ENCODE assay signal across 13 cellular contexts in genomic region chr1:6446665-6447015, GRCh38. TPM values are rescaled to one million over a fixed set of nuclear protein-coding genes. Genes with fewer than 3 reads are reported as not detected.
DNase-seq lines count a peak whose midpoint lies in the region; ATAC-seq, FAIRE-seq and TF ChIP-seq lines count a peak whose summit lies in the region.
"Had no signal": no experiment of that assay in that cellular context is flagged by ENCODE, and none has a peak within 500 bp of the region (broad histone marks: within the 10 kb centered on the region; RNA-seq: fewer than 3 reads in every experiment).

No MANE protein-coding gene starts in this region.

- H3K36me3 ChIP-seq in SU-DHL-6 (ENCODE audit: low read length) (no peaks in the 10 kb centered on the region), liver (ENCODE audit: control insufficient read depth in 4 of 4, insufficient read depth in 3 of 4, low read depth in 1 of 4, low read length in 3 of 4) (no peaks in the 10 kb centered on the region)
- H3K36me3 ChIP-seq: upper lobe of left lung had no signal

- no peaks in the 10 kb centered on the region for H3F3A ChIP-seq in SU-DHL-6 (ENCODE audit: insufficient read depth)

- no peak for DNase-seq in CD4-positive, alpha-beta T cell
- DNase-seq in GM19240 (ENCODE audit: insufficient read length, low spot score) (no peak), GM12891 (ENCODE audit: insufficient read length, low spot score) (no peak)
- no peak for DNase-seq in activated CD4-positive, alpha-beta T cell treated with anti-CD3 and anti-CD28 coated beads, Interleukin-2, amount 10 ng/mL, durations not matched to agents 7 days and 5 days
- DNase-seq: ACHN, amygdala, Calu3, cortex of kidney, NCI-H187 treated with DMSO at 0.1 percent for 48 hours, T-helper 2 cell had no signal

- H2AFZ ChIP-seq in SU-DHL-6 (ENCODE audit: low read depth, low read length, severe bottlenecking) = no peak overlapping the region

- H3K4me2 ChIP-seq in SU-DHL-6 (ENCODE audit: low read depth, low read length, poor library complexity, severe bottlenecking) = peak overlapping the region; percentile 39

- H3K79me2 ChIP-seq in SU-DHL-6 (ENCODE audit: insufficient read depth, low read length) = no peaks in the 10 kb centered on the region

- H3K36me3 Mint-ChIP-seq in CD4-positive, alpha-beta T cell (ENCODE audit: low read depth) = no peaks in the 10 kb centered on the region
- H3K36me3 Mint-ChIP-seq in activated CD4-positive, alpha-beta T cell treated with anti-CD3 and anti-CD28 coated beads, Interleukin-2, amount 10 ng/mL, durations not matched to agents 7 days and 5 days (ENCODE audit: low read depth) = no peaks in the 10 kb centered on the region

- no peaks in the 10 kb centered on the region for H3K9me3 ChIP-seq in CD4-positive, alpha-beta T cell (ENCODE audit: control insufficient read depth, low read length)
- H3K9me3 ChIP-seq in SU-DHL-6 (ENCODE audit: insufficient read depth, low read length) (no peaks in the 10 kb centered on the region), liver (ENCODE audit: control insufficient read depth in 4 of 4, low read length in 3 of 4) (no peaks in the 10 kb centered on the region)
- H3K9me3 ChIP-seq: upper lobe of left lung had no signal

- WGBS in liver = 29% methylated on average over 4 of the region's 4 CpGs

- no peak for TF ChIP-seq RAD21 in liver (IDR thresholded peaks at IDR 0.05)

- intact Hi-C loops in CD4-positive, alpha-beta T cell (cut with DNase I, micrococcal nuclease) = no loop called here

- H3K4me1 Mint-ChIP-seq in CD4-positive, alpha-beta T cell (ENCODE audit: low read depth) = peaks cover 34% of the 10 kb centered on the region
- peaks cover 12% of the 10 kb centered on the region for H3K4me1 Mint-ChIP-seq in activated CD4-positive, alpha-beta T cell treated with anti-CD3 and anti-CD28 coated beads, Interleukin-2, amount 10 ng/mL, durations not matched to agents 7 days and 5 days

- no peaks in the 10 kb centered on the region for H3K9me3 Mint-ChIP-seq in CD4-positive, alpha-beta T cell
- H3K9me3 Mint-ChIP-seq in activated CD4-positive, alpha-beta T cell treated with anti-CD3 and anti-CD28 coated beads, Interleukin-2, amount 10 ng/mL, durations not matched to agents 7 days and 5 days = no peaks in the 10 kb centered on the region

- TF ChIP-seq POLR2A in GM12891 (IDR thresholded peaks at IDR 0.05; ENCODE audit: low read depth, low read length) = no peak

- peak overlapping the region; percentile 38 for H3K4me3 Mint-ChIP-seq in CD4-positive, alpha-beta T cell
- H3K4me3 Mint-ChIP-seq in activated CD4-positive, alpha-beta T cell treated with anti-CD3 and anti-CD28 coated beads, Interleukin-2, amount 10 ng/mL, durations not matched to agents 7 days and 5 days = no peak overlapping the region

- no peaks in the 10 kb centered on the region for H4K20me1 ChIP-seq in SU-DHL-6 (ENCODE audit: low read depth, low read length)

- peaks cover 31 to 61% (median 44%) of the 10 kb centered on the region in 4 donors for H3K4me1 ChIP-seq in liver (ENCODE audit: control insufficient read depth in 4 of 4, insufficient read depth in 4 of 4, low read length in 3 of 4)

- FAIRE-seq in GM12891 (lab: Jason Lieb, UNC) = no peak

- POLR2A ChIA-PET in CD4-positive, alpha-beta T cell (lab: Charles Lee) = interaction anchor here (6.4 to 7.2 kb wide), 2 partner anchors 13 to 18 kb away, joined by 40 to 61 read pairs; partner anchors contain the start of gene TNFRSF25
- POLR2A ChIA-PET in activated CD4-positive, alpha-beta T cell treated with anti-CD3 and anti-CD28 coated beads, Interleukin-2, amount 10 ng/mL, durations not matched to agents 7 days and 5 days (lab: Charles Lee) = no interaction called here

- no peak for TF ChIP-seq CTCF in CD4-positive, alpha-beta T cell (IDR thresholded peaks at IDR 0.05)
- TF ChIP-seq CTCF in SU-DHL-6 (IDR thresholded peaks at IDR 0.05; ENCODE audit: insufficient read depth, low read length, poor library complexity, severe bottlenecking) = no peak
- TF ChIP-seq CTCF in liver (IDR thresholded peaks at IDR 0.05; ENCODE audit: low read depth, low read length, missing input control) = no peak

- H3K9ac ChIP-seq in SU-DHL-6 (ENCODE audit: low read length) (peak overlapping the region; percentile 20; the same call in 1 of the 2 replicates), liver (ENCODE audit: low read depth in 1 of 2, low read length in 2 of 2) (no peak overlapping the region)

- H3K27ac ChIP-seq in CD4-positive, alpha-beta T cell (ENCODE audit: low read depth, low read length) = no peak overlapping the region
- H3K27ac ChIP-seq in SU-DHL-6 (ENCODE audit: low read depth, low read length) (no peak overlapping the region), liver (ENCODE audit: low read depth in 1 of 2, low read length in 2 of 2) (peak overlapping the region; percentile 70 to 76)
- H3K27ac ChIP-seq: upper lobe of left lung had no signal

- peaks cover 50% of the 10 kb centered on the region for H3K27me3 Mint-ChIP-seq in CD4-positive, alpha-beta T cell
- H3K27me3 Mint-ChIP-seq in activated CD4-positive, alpha-beta T cell treated with anti-CD3 and anti-CD28 coated beads, Interleukin-2, amount 10 ng/mL, durations not matched to agents 7 days and 5 days = peaks cover 45% of the 10 kb centered on the region

- H3K27me3 ChIP-seq in CD4-positive, alpha-beta T cell (ENCODE audit: control insufficient read depth, insufficient read depth, low read length) = peaks cover 54% of the 10 kb centered on the region
- no peaks in the 10 kb centered on the region for H3K27me3 ChIP-seq in SU-DHL-6 (ENCODE audit: low read length)
- no peaks in the 10 kb centered on the region for H3K27me3 ChIP-seq in liver (ENCODE audit: control insufficient read depth in 4 of 4, insufficient read depth in 4 of 4, low read length in 3 of 4)

- CTCF ChIA-PET in CD4-positive, alpha-beta T cell (lab: Charles Lee) = interaction anchor here (1.2 to 5.1 kb wide), 3 partner anchors 18 to 26 kb away, joined by 4 to 34 read pairs (median 13); partner anchors contain the start of gene TNFRSF25
- CTCF ChIA-PET in activated CD4-positive, alpha-beta T cell treated with anti-CD3 and anti-CD28 coated beads, Interleukin-2, amount 10 ng/mL, durations not matched to agents 7 days and 5 days (lab: Charles Lee) = interaction anchor here (0.7 to 2.0 kb wide), 3 partner anchors 9 to 24 kb away, joined by 3 to 8 read pairs (median 5); no protein-coding TSS in a partner anchor

- no peaks in the 10 kb centered on the region for H3K9me2 ChIP-seq in SU-DHL-6 (replicated peaks; ENCODE audit: insufficient read depth, low read length)

- H3K27ac Mint-ChIP-seq in CD4-positive, alpha-beta T cell = no peak overlapping the region
- H3K27ac Mint-ChIP-seq in activated CD4-positive, alpha-beta T cell treated with anti-CD3 and anti-CD28 coated beads, Interleukin-2, amount 10 ng/mL, durations not matched to agents 7 days and 5 days = no peak overlapping the region

- H3K4me3 ChIP-seq in SU-DHL-6 (ENCODE audit: insufficient read depth, low read length, poor library complexity, severe bottlenecking) (no peak overlapping the region), liver (ENCODE audit: low read depth in 1 of 3, low read length in 3 of 3) (peak overlapping the region in 2 of 3 donors; percentile 32 to 55)

- no peak for ATAC-seq in CD4-positive, alpha-beta T cell (ENCODE audit: poor library complexity)

TF ChIP-seq in liver, 16 proteins besides CTCF, POLR2A, EP300 and RAD21 (continues in another document):
- TF ChIP-seq MAX (IDR thresholded peaks at IDR 0.05) (no peak), FOXA2 (IDR thresholded peaks at IDR 0.05) (no peak)

TF ChIP-seq in GM12891, 5 proteins besides CTCF, POLR2A, EP300 and RAD21:
- TF ChIP-seq TAF1 (IDR thresholded peaks at IDR 0.05; ENCODE audit: low read depth, low read length) (no peak), SPI1 (IDR thresholded peaks at IDR 0.05; ENCODE audit: low read depth, low read length) (no peak), POU2F2 (IDR thresholded peaks at IDR 0.05; ENCODE audit: low read depth, low read length) (no peak), POLR2AphosphoS5 (IDR thresholded peaks at IDR 0.05; ENCODE audit: low read depth, low read length) (no peak), PAX5 (IDR thresholded peaks at IDR 0.05; ENCODE audit: insufficient read depth, low read length, severe bottlenecking) (no peak)

RNA-seq across cellular contexts. Expression of gene TNFRSF25, which starts 19.3 kb away (rescaled TPM):
- total RNA-seq in CD4-positive, alpha-beta T cell = 100 to 1,000 TPM; 220 to 225 TPM
- total RNA-seq in liver = 1 to 10 TPM; 2.2 to 2.6 TPM
- 1 to 10 TPM in 1 of 2 donors, under 1 TPM in 1; 0.78 to 1.9 TPM for polyA plus RNA-seq in liver
- total RNA-seq in activated CD4-positive, alpha-beta T cell treated with anti-CD3 and anti-CD28 coated beads, Interleukin-2, amount 10 ng/mL, durations not matched to agents 7 days and 5 days = 10 to 100 TPM; 88.5 to 92.8 TPM
- polyA plus RNA-seq in GM12891 (2012; ENCODE audit: low read depth, missing spikeins) = 0.46 TPM

RNA-seq across cellular contexts. Expression of gene ESPN, which starts 22.1 kb away (rescaled TPM):
- 1 to 10 TPM; 2.0 to 3.9 TPM for total RNA-seq in CD4-positive, alpha-beta T cell
- total RNA-seq in liver = 10 to 100 TPM; 61.5 to 66.1 TPM
- polyA plus RNA-seq in liver = 100 to 1,000 TPM in 1 of 2 donors, 10 to 100 TPM in 1; 70.3 to 103 TPM
- total RNA-seq in activated CD4-positive, alpha-beta T cell treated with anti-CD3 and anti-CD28 coated beads, Interleukin-2, amount 10 ng/mL, durations not matched to agents 7 days and 5 days = under 1 TPM; 0.56 to 0.77 TPM
- 0.13 TPM for polyA plus RNA-seq in GM12891 (2012; ENCODE audit: low read depth, missing spikeins)

RNA-seq across cellular contexts. Expression of gene HES2, which starts 26.9 kb away (rescaled TPM):
- total RNA-seq in CD4-positive, alpha-beta T cell = not detected
- not detected for total RNA-seq in liver
- under 1 TPM in 1 of 2 donors, not detected in 1; 0.10 TPM for polyA plus RNA-seq in liver
- under 1 TPM; 0.21 to 0.30 TPM for total RNA-seq in activated CD4-positive, alpha-beta T cell treated with anti-CD3 and anti-CD28 coated beads, Interleukin-2, amount 10 ng/mL, durations not matched to agents 7 days and 5 days
- polyA plus RNA-seq in GM12891 (2012; ENCODE audit: low read depth, missing spikeins) = 0.85 TPM
- total RNA-seq: Calu3 had no signal

RNA-seq across cellular contexts. Expression of gene PLEKHG5, which starts 44.8 kb away (rescaled TPM):
- 1 to 10 TPM; 5.0 to 6.1 TPM for total RNA-seq in CD4-positive, alpha-beta T cell
- total RNA-seq in liver = 1 to 10 TPM; 1.4 to 1.9 TPM
- under 1 TPM; 0.28 to 0.81 TPM for polyA plus RNA-seq in liver
- 1 to 10 TPM; 1.3 to 1.8 TPM for total RNA-seq in activated CD4-positive, alpha-beta T cell treated with anti-CD3 and anti-CD28 coated beads, Interleukin-2, amount 10 ng/mL, durations not matched to agents 7 days and 5 days
- 0.24 TPM for polyA plus RNA-seq in GM12891 (2012; ENCODE audit: low read depth, missing spikeins)

RNA-seq across cellular contexts. Expression of gene ACOT7, which starts 53.1 kb away (rescaled TPM):
- total RNA-seq in CD4-positive, alpha-beta T cell = 1 to 10 TPM; 5.3 to 5.4 TPM
- 10 to 100 TPM in 1 of 2 donors, 1 to 10 TPM in 1; 8.7 to 11.0 TPM for total RNA-seq in liver
- 10 to 100 TPM in 1 of 2 donors, 1 to 10 TPM in 1; 9.7 to 14.4 TPM for polyA plus RNA-seq in liver
- total RNA-seq in activated CD4-positive, alpha-beta T cell treated with anti-CD3 and anti-CD28 coated beads, Interleukin-2, amount 10 ng/mL, durations not matched to agents 7 days and 5 days = 100 to 1,000 TPM; 101 TPM
- polyA plus RNA-seq in GM12891 (2012; ENCODE audit: low read depth, missing spikeins) = 61.5 TPM

Comparison
In these comparisons a context has a peak if more than half of its experiments do, and no peak if none do; other contexts are left out.
1. H3K27ac ChIP-seq: peak in liver (2 of 2); none in CD4-positive, alpha-beta T cell (single experiment) and SU-DHL-6 (single experiment).
2. RNA of gene TNFRSF25, which starts 19.3 kb away (total RNA-seq): 220 to 225 TPM in CD4-positive, alpha-beta T cell and 88.5 to 92.8 TPM in activated CD4-positive, alpha-beta T cell treated with anti-CD3 and anti-CD28 coated beads, Interleukin-2, amount 10 ng/mL, durations not matched to agents 7 days and 5 days; 2.2 to 2.6 TPM in liver; every median in the first group is over 10 times any median in the second.
3. RNA of gene ESPN, which starts 22.1 kb away (total RNA-seq): 61.5 to 66.1 TPM in liver; 2.0 to 3.9 TPM in CD4-positive, alpha-beta T cell and 0.56 to 0.77 TPM in activated CD4-positive, alpha-beta T cell treated with anti-CD3 and anti-CD28 coated beads, Interleukin-2, amount 10 ng/mL, durations not matched to agents 7 days and 5 days; every median in the first group is over 10 times any median in the second.